9 cellular contexts compared by ENCODE assay signal in genomic region chr9:129352157-129352870, GRCh38.
DNase-seq lines count a peak whose midpoint lies in the region; ATAC-seq and TF ChIP-seq lines count a peak whose summit lies in the region.
"Had no signal": no experiment of that assay in that cellular context is flagged by ENCODE, and none has a peak within 500 bp of the region (broad histone marks: within the 10 kb centered on the region; RNA-seq: fewer than 3 reads in every experiment).

No MANE protein-coding gene starts in this region.

- no peak overlapping the region for H2BK5ac ChIP-seq in H9 (ENCODE audit: insufficient read length, low read length)

- H3K23ac ChIP-seq in H9 (ENCODE audit: insufficient read length, low read depth, low read length): no peak overlapping the region

- WGBS in H9 (ENCODE audit: extremely low coverage, insufficient read length, low lambda C conversion rate): no CpG with 5 or more reads among the region's 46 CpGs
- WGBS in heart right ventricle, 2 donors: 14 to 15% methylated on average over 46 of the region's 46 CpGs

- no peak overlapping the region for H3K4ac ChIP-seq in H9 (ENCODE audit: low read depth, low read length)

- H4K20me1 ChIP-seq in H9 (ENCODE audit: control insufficient read depth, insufficient read depth, insufficient read length): no peaks in the 10 kb centered on the region

- H3K4me2 ChIP-seq in H9 (ENCODE audit: insufficient read depth, insufficient read length, low read length): peak overlapping the region; percentile 69

- no peak overlapping the region for H2AK5ac ChIP-seq in H9 (ENCODE audit: insufficient read length, low read length)

- H3K4me1 Mint-ChIP-seq in H9: peaks cover 18 to 28% of the 10 kb centered on the region in 2 experiments

- H3K36me3 ChIP-seq in heart right ventricle: no peaks in the 10 kb centered on the region

- H3K27me3 ChIP-seq in H9 (ENCODE audit: insufficient read depth, low read length) (no peaks in the 10 kb centered on the region), heart right ventricle (peaks cover 6 to 15% (median 11%) of the 10 kb centered on the region in 7 donors)

- no peaks in the 10 kb centered on the region for H3K79me1 ChIP-seq in H9 (ENCODE audit: insufficient read depth, low read depth, low read length, poor library complexity, severe bottlenecking)

- H3K9me3 ChIP-seq in H9 (ENCODE audit: control insufficient read depth, low read depth, low read length) (no peaks in the 10 kb centered on the region), heart right ventricle (peaks cover 0 to 18% (median 6%) of the 10 kb centered on the region in 11 donors)

- TF ChIP-seq CTCF in H9 (conservative IDR thresholded peaks at IDR 0.05) (no peak), VCaP (conservative IDR thresholded peaks at IDR 0.05) (no peak), heart right ventricle (IDR thresholded peaks at IDR 0.05) (no peak)

- H3K27ac ChIP-seq in H9 (ENCODE audit: insufficient read length, low read depth, low read length) (no peak overlapping the region), VCaP (peak overlapping the region; percentile 28; the same call in 1 of the 2 replicates), heart right ventricle (peak overlapping the region in 9 of 10 donors; percentile 9 to 75 (median 64))

- no peak overlapping the region for H3K56ac ChIP-seq in H9 (ENCODE audit: insufficient read length, low read depth, low read length)

- no peak overlapping the region for H4K8ac ChIP-seq in H9 (replicated peaks; ENCODE audit: insufficient read length, low read depth, low read length)

- no peak overlapping the region for H2BK20ac ChIP-seq in H9 (ENCODE audit: low read depth, low read length, poor library complexity, severe bottlenecking)

- no peak overlapping the region for H2BK120ac ChIP-seq in H9 (ENCODE audit: low read depth, low read length, poor library complexity, severe bottlenecking)

- peak overlapping the region; percentile 74 to 88 for H3K4me3 Mint-ChIP-seq in H9

- H3K18ac ChIP-seq in H9 (ENCODE audit: insufficient read length, low read depth, low read length): no peak overlapping the region

- peaks cover 0 to 4% (median 4%) of the 10 kb centered on the region in 3 experiments; a peak in 4 of 7 replicates for H3K36me3 Mint-ChIP-seq in H9 (ENCODE audit: insufficient read depth in 1 of 3, low read depth in 3 of 3)

- no peak overlapping the region for H2BK15ac ChIP-seq in H9 (ENCODE audit: low read depth, low read length)

- peaks cover 9% of the 10 kb centered on the region for H3K27me3 Mint-ChIP-seq in H9 (ENCODE audit: low read depth)

- H3K4me3 ChIP-seq in heart right ventricle: peak overlapping the region; percentile 14 to 48 (median 43)

- peaks cover 4 to 5% of the 10 kb centered on the region in 2 experiments; a peak in 4 of 5 replicates for H3K9me3 Mint-ChIP-seq in H9

- DNase-seq in H9: peak; percentile 92
- DNase-seq in heart right ventricle: peak in 1 of 2 donors; percentile 54
- DNase-seq in retina: peak; percentile 62
- no peak for DNase-seq in posterior vena cava (ENCODE audit: low spot score)
- no peak for DNase-seq in NCI-H2196 (lab: John Stamatoyannopoulos, UW; ENCODE audit: unreplicated experiment)
- no peak for DNase-seq in LoVo (ENCODE audit: low spot score)
- DNase-seq: NCI-H2107 had no signal

- ATAC-seq in heart right ventricle (peak in 7 of 8 donors; percentile 11 to 45 (median 30)), GM19395 (IDR thresholded peaks at IDR 0.05; ENCODE audit: unreplicated experiment) (no peak)

- no peak overlapping the region for H2AFZ ChIP-seq in H9 (ENCODE audit: low read length)

- H3K27ac Mint-ChIP-seq in H9: peak overlapping the region in 1 of 3 experiments; percentile 95; a peak in 1 of 7 replicates

- H3K79me2 ChIP-seq in H9 (ENCODE audit: insufficient read depth, low read length): no peaks in the 10 kb centered on the region

- H3K4me1 ChIP-seq in H9 (ENCODE audit: insufficient read depth, low read length) (no peaks in the 10 kb centered on the region; the same call in 1 of the 2 replicates), heart right ventricle (peaks cover 12 to 34% (median 17%) of the 10 kb centered on the region in 9 donors)

- no peak overlapping the region for H3T11ph ChIP-seq in H9 (ENCODE audit: low read length)

- no peak overlapping the region for H3K9ac ChIP-seq in H9 (ENCODE audit: extremely low read depth, insufficient read length, low read length)

- no peak overlapping the region for H2BK12ac ChIP-seq in H9 (ENCODE audit: insufficient read length, low read depth, low read length)

- H4K91ac ChIP-seq in H9 (ENCODE audit: insufficient read length, low read depth, low read length): no peak overlapping the region

- peak overlapping the region; percentile 77 for H3K14ac ChIP-seq in H9 (ENCODE audit: insufficient read depth, low read length)

- H4K5ac ChIP-seq in H9 (ENCODE audit: insufficient read length, low read depth, low read length): no peak overlapping the region

- intact Hi-C loops in heart right ventricle (cut with DNase I) (no loop called here), posterior vena cava (cut with DNase I) (no loop called here)

- H3K23me2 ChIP-seq in H9 (ENCODE audit: insufficient read length, low read depth, low read length, poor library complexity, severe bottlenecking): peaks cover 16% of the 10 kb centered on the region

Comparison
In these comparisons a context has a peak if more than half of its experiments do, and no peak if none do; other contexts are left out.
1. DNase-seq: peak in H9 (single experiment) and retina (single experiment); none in posterior vena cava (single experiment), NCI-H2196 (single experiment) and LoVo (single experiment).